8 cellular contexts compared by ENCODE assay signal in genomic region chr6:129709909-129710721, GRCh38. TPM values are rescaled to one million over a fixed set of nuclear protein-coding genes. Genes with fewer than 3 reads are reported as not detected.
DNase-seq lines count a peak whose midpoint lies in the region; FAIRE-seq and TF ChIP-seq lines count a peak whose summit lies in the region.

Gene ARHGAP18 (minus strand): TSS chr6:129710177. CDS start chr6:129710136, 41 bp downstream.

- peak within 1 kb of the TSS; percentile 65 for H2AFZ ChIP-seq in astrocyte (ENCODE audit: low read depth, low read length)
- H2AFZ ChIP-seq in hepatocyte: peak within 1 kb of the TSS; percentile 71

- H3K27ac ChIP-seq in astrocyte (ENCODE audit: low read depth, low read length): peak within 1 kb of the TSS; percentile 60
- peak within 1 kb of the TSS; percentile 87 for H3K27ac ChIP-seq in hepatocyte

- H3K4me3 Mint-ChIP-seq in astrocyte (ENCODE audit: unreplicated experiment): peak within 1 kb of the TSS; percentile 99

- H3K4me3 ChIP-seq in H7 (ENCODE audit: insufficient read depth, low read depth, low read length): peak within 1 kb of the TSS; percentile 62
- H3K4me3 ChIP-seq in MG63: peak within 1 kb of the TSS; percentile 68
- H3K4me3 ChIP-seq in astrocyte (ENCODE audit: insufficient read depth, low read depth, low read length): peak within 1 kb of the TSS; percentile 77
- peak within 1 kb of the TSS; percentile 65 for H3K4me3 ChIP-seq in hepatocyte

- no peak for FAIRE-seq in astrocyte (lab: Jason Lieb, UNC)

- peaks cover 47% of the 10 kb centered on the region for H3K79me2 ChIP-seq in astrocyte (ENCODE audit: insufficient read depth, low read length)
- H3K79me2 ChIP-seq in hepatocyte: peaks cover 36% of the 10 kb centered on the region

- H4K20me1 ChIP-seq in astrocyte (ENCODE audit: insufficient read depth, low read length) (peaks cover 6% of the 10 kb centered on the region), hepatocyte (ENCODE audit: insufficient read depth, poor library complexity, severe bottlenecking) (no peaks in the 10 kb centered on the region)

- peak within 1 kb of the TSS; percentile 81 for H3K27ac Mint-ChIP-seq in astrocyte (ENCODE audit: unreplicated experiment)

- H3K36me3 ChIP-seq in H7 (replicated peaks; ENCODE audit: control insufficient read depth, insufficient read depth, low read length) (no peaks in the 10 kb centered on the region), MG63 (peaks cover 7% of the 10 kb centered on the region), astrocyte (ENCODE audit: insufficient read depth, low read length) (no peaks in the 10 kb centered on the region), hepatocyte (replicated peaks; ENCODE audit: insufficient read depth, low read depth) (no peaks in the 10 kb centered on the region)

- 5% methylated on average over 28 of the region's 28 CpGs for WGBS in hepatocyte (ENCODE audit: low lambda C conversion rate, missing lambda C conversion rate)

- DNase-seq in GM04503 (ENCODE audit: low read depth) (peak; percentile 72), H7 (peak; percentile 68), MG63 (peak; percentile 96), T-helper 2 cell (peak; percentile 48 to 85 (median 68)), astrocyte (ENCODE audit: low read depth) (peak; percentile 88), hepatocyte (ENCODE audit: low spot score) (peak; percentile 94), retina (peak; percentile 86), NCI-H2171 treated with DMSO at 0.1 percent for 48 hours (lab: John Stamatoyannopoulos, UW) (no peak)

- H3K9me3 ChIP-seq in MG63 (no peaks in the 10 kb centered on the region), astrocyte (ENCODE audit: insufficient read depth, low read depth, low read length) (no peaks in the 10 kb centered on the region), hepatocyte (ENCODE audit: low read depth) (no peaks in the 10 kb centered on the region)

- no peaks in the 10 kb centered on the region for H3K27me3 Mint-ChIP-seq in astrocyte (ENCODE audit: low read depth, unreplicated experiment)

- H3K36me3 Mint-ChIP-seq in astrocyte (ENCODE audit: low read depth, unreplicated experiment): peaks cover 4% of the 10 kb centered on the region

- H3K27me3 ChIP-seq in H7 (ENCODE audit: control insufficient read depth, insufficient read depth, low read length): no peaks in the 10 kb centered on the region
- no peaks in the 10 kb centered on the region for H3K27me3 ChIP-seq in MG63
- H3K27me3 ChIP-seq in astrocyte (ENCODE audit: insufficient read depth, low read length): no peaks in the 10 kb centered on the region
- H3K27me3 ChIP-seq in hepatocyte: no peaks in the 10 kb centered on the region

- H3K4me1 ChIP-seq in astrocyte (ENCODE audit: insufficient read depth, low read length) (peaks cover 10% of the 10 kb centered on the region), hepatocyte (ENCODE audit: insufficient read depth) (no peaks in the 10 kb centered on the region)

- peak within 1 kb of the TSS; percentile 84 for H3K9ac ChIP-seq in astrocyte (ENCODE audit: low read length)

- TF ChIP-seq CTCF in astrocyte (IDR thresholded peaks at IDR 0.05; ENCODE audit: insufficient read depth, low read depth, low read length) (no peak), hepatocyte (IDR thresholded peaks at IDR 0.05; ENCODE audit: poor library complexity) (no peak)

- H3K9me3 Mint-ChIP-seq in astrocyte (ENCODE audit: unreplicated experiment): no peaks in the 10 kb centered on the region

- H3K4me1 Mint-ChIP-seq in astrocyte (ENCODE audit: low read depth, unreplicated experiment): peaks cover 15% of the 10 kb centered on the region

- no peaks in the 10 kb centered on the region for H3K9me2 ChIP-seq in hepatocyte (replicated peaks; ENCODE audit: insufficient read depth)

- peak within 1 kb of the TSS; percentile 91 for H3K4me2 ChIP-seq in astrocyte (ENCODE audit: low read length)
- H3K4me2 ChIP-seq in hepatocyte: peak within 1 kb of the TSS; percentile 90

RNA-seq across cellular contexts. Expression of gene ARHGAP18, which starts in this region (rescaled TPM):
- total RNA-seq in H7 (2014; rRNA removed; shearing (Covaris generic)): 3.9 and 4.0 TPM in 2 replicates
- 31.7 and 37.9 TPM in 2 replicates for total RNA-seq in MG63 (2014; rRNA removed; shearing (Covaris generic); ENCODE audit: low replicate concordance)
- total RNA-seq in astrocyte (38.6 and 43.2 TPM in 2 replicates), hepatocyte (34.8 and 35.6 TPM in 2 replicates)
- polyA plus RNA-seq in hepatocyte: 11.2 and 14.7 TPM in 2 replicates
